In the genomic region with DNA sequence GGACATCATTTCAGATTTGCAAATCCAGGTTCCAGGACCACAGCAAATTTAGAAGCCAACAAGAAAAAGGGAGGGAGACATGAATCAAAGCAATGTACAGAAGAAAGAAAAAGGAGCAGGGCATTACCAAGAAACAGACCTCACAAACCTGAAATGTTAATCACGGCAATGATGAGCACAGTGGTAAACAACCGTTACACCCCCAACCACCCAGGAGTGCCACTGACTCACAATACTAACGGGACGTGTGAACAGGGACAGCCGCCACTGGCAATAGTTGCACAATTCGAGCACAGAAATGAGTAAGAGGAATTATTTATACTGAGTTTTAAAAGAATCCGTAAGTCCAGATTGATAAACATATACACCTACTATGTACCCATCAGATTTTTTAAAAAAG, we compare ENCODE assay signal across 11 cellular contexts.
DNase-seq lines count a peak whose midpoint lies in the region; ATAC-seq lines count a peak whose summit lies in the region.
"Had no signal": no experiment of that assay in that cellular context is flagged by ENCODE, and none has a peak within 500 bp of the region (broad histone marks: within the 10 kb centered on the region; RNA-seq: fewer than 3 reads in every experiment).

No MANE protein-coding gene starts in this region.

- no peak overlapping the region for H3K4me3 Mint-ChIP-seq in activated naive CD8-positive, alpha-beta T cell treated with anti-CD3 and anti-CD28 coated beads, Interleukin-2, amount 50 U/mL, for 24 hours
- peak overlapping the region in 1 of 2 donors; percentile 60 for H3K4me3 Mint-ChIP-seq in stimulated activated naive CD8-positive, alpha-beta T cell treated with anti-CD3 and anti-CD28 coated beads, Interleukin-15, amount 100 ng/mL, for 72 hours

- no peaks in the 10 kb centered on the region for H3K9me3 Mint-ChIP-seq in activated naive CD8-positive, alpha-beta T cell treated with anti-CD3 and anti-CD28 coated beads, Interleukin-2, amount 50 U/mL, for 24 hours
- H3K9me3 Mint-ChIP-seq in stimulated activated naive CD8-positive, alpha-beta T cell treated with anti-CD3 and anti-CD28 coated beads, Interleukin-15, amount 100 ng/mL, for 72 hours, result no peaks in the 10 kb centered on the region

- H3K4me3 ChIP-seq in iPS-15b (ENCODE audit: low read depth, low read length), result no peak overlapping the region

- peak; percentile 65 for DNase-seq in activated CD4-positive, alpha-beta T cell treated with anti-CD3 and anti-CD28 coated beads for 48 hours
- DNase-seq in activated CD4-positive, alpha-beta T cell treated with anti-CD3 and anti-CD28 coated beads for 1 hour, result no peak
- peak; percentile 31 for DNase-seq in activated naive CD8-positive, alpha-beta T cell treated with anti-CD3 and anti-CD28 coated beads, Interleukin-2, amount 50 U/mL, for 24 hours
- peak in 1 of 2 donors; percentile 61 for DNase-seq in stimulated activated naive CD8-positive, alpha-beta T cell treated with anti-CD3 and anti-CD28 coated beads, Interleukin-15, amount 100 ng/mL, for 72 hours
- no peak for DNase-seq in globus pallidus (ENCODE audit: low spot score)
- no peak for DNase-seq in 8988T
- no peak for DNase-seq in NCI-H2196 treated with DMSO at 0.1 percent for 48 hours (lab: John Stamatoyannopoulos, UW; ENCODE audit: unreplicated experiment)
- DNase-seq: ACHN, left colon, NCI-H1092 had no signal

- peaks cover 22% of the 10 kb centered on the region for H3K4me1 ChIP-seq in iPS-15b (ENCODE audit: control insufficient read depth, insufficient read depth, low read length)

- no peaks in the 10 kb centered on the region for H3K9me3 ChIP-seq in iPS-15b (ENCODE audit: control insufficient read depth, insufficient read depth, low read length)

- peak overlapping the region; percentile 39 for H3K9ac ChIP-seq in iPS-15b (ENCODE audit: low read depth, low read length)

- H3K27ac Mint-ChIP-seq in activated naive CD8-positive, alpha-beta T cell treated with anti-CD3 and anti-CD28 coated beads, Interleukin-2, amount 50 U/mL, for 24 hours, result peak overlapping the region; percentile 76
- H3K27ac Mint-ChIP-seq in stimulated activated naive CD8-positive, alpha-beta T cell treated with anti-CD3 and anti-CD28 coated beads, Interleukin-15, amount 100 ng/mL, for 72 hours, result peak overlapping the region; percentile 82 to 93

- peaks cover 76% of the 10 kb centered on the region for H3K4me1 Mint-ChIP-seq in activated naive CD8-positive, alpha-beta T cell treated with anti-CD3 and anti-CD28 coated beads, Interleukin-2, amount 50 U/mL, for 24 hours
- peaks cover 83% of the 10 kb centered on the region for H3K4me1 Mint-ChIP-seq in stimulated activated naive CD8-positive, alpha-beta T cell treated with anti-CD3 and anti-CD28 coated beads, Interleukin-15, amount 100 ng/mL, for 72 hours

- no peaks in the 10 kb centered on the region for H3K27me3 ChIP-seq in iPS-15b (ENCODE audit: control insufficient read depth, insufficient read depth, low read length)

- peaks cover 35% of the 10 kb centered on the region for H3K36me3 ChIP-seq in iPS-15b (ENCODE audit: control insufficient read depth, insufficient read depth, low read length)

- ATAC-seq in activated naive CD8-positive, alpha-beta T cell treated with anti-CD3 and anti-CD28 coated beads, Interleukin-2, amount 50 U/mL, for 24 hours, result peak; percentile 64
- peak; percentile 87 for ATAC-seq in stimulated activated naive CD8-positive, alpha-beta T cell treated with anti-CD3 and anti-CD28 coated beads, Interleukin-15, amount 100 ng/mL, for 72 hours
- ATAC-seq: left colon had no signal

- H3K36me3 Mint-ChIP-seq in activated naive CD8-positive, alpha-beta T cell treated with anti-CD3 and anti-CD28 coated beads, Interleukin-2, amount 50 U/mL, for 24 hours (ENCODE audit: low read depth), result peaks cover 55% of the 10 kb centered on the region

- no peaks in the 10 kb centered on the region for H3K27me3 Mint-ChIP-seq in activated naive CD8-positive, alpha-beta T cell treated with anti-CD3 and anti-CD28 coated beads, Interleukin-2, amount 50 U/mL, for 24 hours
- no peaks in the 10 kb centered on the region for H3K27me3 Mint-ChIP-seq in stimulated activated naive CD8-positive, alpha-beta T cell treated with anti-CD3 and anti-CD28 coated beads, Interleukin-15, amount 100 ng/mL, for 72 hours

Comparison
In these comparisons a context has a peak if more than half of its experiments do, and no peak if none do; other contexts are left out.
1. DNase-seq: peak in activated CD4-positive, alpha-beta T cell treated with anti-CD3 and anti-CD28 coated beads for 48 hours (single experiment) and activated naive CD8-positive, alpha-beta T cell treated with anti-CD3 and anti-CD28 coated beads, Interleukin-2, amount 50 U/mL, for 24 hours (single experiment); none in activated CD4-positive, alpha-beta T cell treated with anti-CD3 and anti-CD28 coated beads for 1 hour (single experiment), globus pallidus (single experiment), 8988T (single experiment) and NCI-H2196 treated with DMSO at 0.1 percent for 48 hours (single experiment).